In genomic region chr7:92296235-92296634, GRCh38 we compare ENCODE assay signal across 20 cellular contexts. TPM values are rescaled to one million over a fixed set of nuclear protein-coding genes. Genes with fewer than 3 reads are reported as not detected.
DNase-seq lines count a peak whose midpoint lies in the region; ATAC-seq and TF ChIP-seq lines count a peak whose summit lies in the region.
"Had no signal": no experiment of that assay in that cellular context is flagged by ENCODE, and none has a peak within 500 bp of the region (broad histone marks: within the 10 kb centered on the region; RNA-seq: fewer than 3 reads in every experiment).

No MANE protein-coding gene starts in this region.

- peaks cover 3 to 39% (median 28%) of the 10 kb centered on the region in 9 donors for H3K4me1 ChIP-seq in heart right ventricle
- H3K4me1 ChIP-seq in thoracic aorta (ENCODE audit: control insufficient read depth in 1 of 2, low read depth in 2 of 2) = peaks cover 12 to 29% of the 10 kb centered on the region in 2 donors

- POLR2A ChIA-PET in HEK293T (lab: Yijun Ruan, JAX) = interaction anchor here (0.6 to 2.3 kb wide), 2 partner anchors 49 to 51 kb away, joined by 4 to 5 read pairs; partner anchors contain the start of genes ANKIB1 and KRIT1
- POLR2A ChIA-PET in activated CD8-positive, alpha-beta T cell treated with anti-CD3 and anti-CD28 coated beads, Interleukin-2, amount 10 ng/mL, durations not matched to agents 7 days and 5 days (lab: Charles Lee) = interaction anchor here (1.2 kb wide), 1 partner anchor 51 kb away, joined by 4 read pairs; the partner anchor contains the start of genes ANKIB1 and KRIT1

- ATAC-seq in heart right ventricle (no peak), thoracic aorta (ENCODE audit: insufficient number of reproducible peaks, low FRiP score, low read depth) (no peak), HG02763 (IDR thresholded peaks at IDR 0.05; ENCODE audit: unreplicated experiment) (no peak)
- no peak for ATAC-seq in activated CD8-positive, alpha-beta T cell treated with anti-CD3 and anti-CD28 coated beads, Interleukin-2, amount 10 ng/mL, durations not matched to agents 7 days and 5 days
- ATAC-seq: Right ventricle myocardium inferior had no signal

- intact Hi-C loops in heart right ventricle (cut with DNase I) (no loop called here), cardiac septum (cut with DNase I) (loop anchor here (10.0 kb wide), 1 partner anchor 51 kb away; the partner anchor contains the start of genes ANKIB1 and KRIT1)

- TF ChIP-seq CTCF in heart right ventricle (IDR thresholded peaks at IDR 0.05) = no peak
- TF ChIP-seq CTCF in coronary artery (IDR thresholded peaks at IDR 0.05) = no peak
- no peak for TF ChIP-seq CTCF in thoracic aorta (IDR thresholded peaks at IDR 0.05)

- peak overlapping the region in 6 of 10 donors; percentile 11 to 70 (median 28) for H3K27ac ChIP-seq in heart right ventricle
- H3K27ac ChIP-seq in coronary artery = peak overlapping the region; percentile 20 to 59
- H3K27ac ChIP-seq in thoracic aorta = peak overlapping the region; percentile 27 to 57

- H3K27ac Mint-ChIP-seq in activated CD8-positive, alpha-beta T cell treated with anti-CD3 and anti-CD28 coated beads, Interleukin-2, amount 10 ng/mL, durations not matched to agents 7 days and 5 days = no peak overlapping the region
- H3K27ac Mint-ChIP-seq: CD4-positive, alpha-beta T cell had no signal

- WGBS in heart right ventricle, 2 donors = 82 to 86% methylated on average over 3 of the region's 3 CpGs

- no peaks in the 10 kb centered on the region for H3K27me3 ChIP-seq in heart right ventricle
- no peaks in the 10 kb centered on the region for H3K27me3 ChIP-seq in thoracic aorta (replicated peaks; ENCODE audit: insufficient read depth)
- H3K27me3 ChIP-seq: BE2C had no signal

- no peak overlapping the region for H3K4me3 ChIP-seq in heart right ventricle
- H3K4me3 ChIP-seq in coronary artery = no peak overlapping the region
- H3K4me3 ChIP-seq in thoracic aorta = peak overlapping the region; percentile 41
- H3K4me3 ChIP-seq: HAP-1 had no signal

- CTCF ChIA-PET in HEK293T (lab: Yijun Ruan, JAX) = interaction anchor here (0.6 to 1.5 kb wide), 4 partner anchors 55 to 180 kb away, joined by 3 to 6 read pairs (median 4); no protein-coding TSS in a partner anchor
- CTCF ChIA-PET in activated CD8-positive, alpha-beta T cell treated with anti-CD3 and anti-CD28 coated beads, Interleukin-2, amount 10 ng/mL, durations not matched to agents 7 days and 5 days (lab: Charles Lee) = interaction anchor here (0.7 kb wide), 1 partner anchor 1250 kb away, joined by 3 read pairs; no protein-coding TSS in a partner anchor

- peaks cover 10% of the 10 kb centered on the region for H3K4me1 Mint-ChIP-seq in activated CD8-positive, alpha-beta T cell treated with anti-CD3 and anti-CD28 coated beads, Interleukin-2, amount 10 ng/mL, durations not matched to agents 7 days and 5 days (ENCODE audit: low read depth)

- DNase-seq in heart right ventricle (no peak), cardiac septum (ENCODE audit: low spot score) (no peak), HEK293T (ENCODE audit: extremely low spot score) (no peak), coronary artery (ENCODE audit: low spot score) (no peak), thoracic aorta (ENCODE audit: low spot score) (no peak), putamen (ENCODE audit: low spot score) (no peak)
- DNase-seq in activated CD8-positive, alpha-beta T cell treated with anti-CD3 and anti-CD28 coated beads, Interleukin-2, amount 10 ng/mL, durations not matched to agents 7 days and 5 days = no peak
- DNase-seq: BE2C; Caco-2; CD4-positive, alpha-beta T cell; GDM1; KG1; MV-4-11; NCI-H1694 treated with DMSO at 0.1 percent for 48 hours; NCI-H510A; NCI-H748 treated with DMSO at 0.1 percent for 48 hours; NK-92 treated with Interleukin-12 subunit alpha and Interleukin-12 subunit beta, amount 100 ng/mL, for 24 hours had no signal

- H3K36me3 ChIP-seq in heart right ventricle = peaks cover 0 to 19% (median 3%) of the 10 kb centered on the region in 9 donors
- no peaks in the 10 kb centered on the region for H3K36me3 ChIP-seq in thoracic aorta

- no peaks in the 10 kb centered on the region for H3K27me3 Mint-ChIP-seq in activated CD8-positive, alpha-beta T cell treated with anti-CD3 and anti-CD28 coated beads, Interleukin-2, amount 10 ng/mL, durations not matched to agents 7 days and 5 days (ENCODE audit: low read depth)
- H3K27me3 Mint-ChIP-seq: CD4-positive, alpha-beta T cell had no signal

- H3K4me3 Mint-ChIP-seq in activated CD8-positive, alpha-beta T cell treated with anti-CD3 and anti-CD28 coated beads, Interleukin-2, amount 10 ng/mL, durations not matched to agents 7 days and 5 days = no peak overlapping the region
- H3K4me3 Mint-ChIP-seq: CD4-positive, alpha-beta T cell had no signal

- H3K9me3 Mint-ChIP-seq in activated CD8-positive, alpha-beta T cell treated with anti-CD3 and anti-CD28 coated beads, Interleukin-2, amount 10 ng/mL, durations not matched to agents 7 days and 5 days (ENCODE audit: insufficient read depth) = no peaks in the 10 kb centered on the region
- H3K9me3 Mint-ChIP-seq: CD4-positive, alpha-beta T cell had no signal

- H3K9me3 ChIP-seq in heart right ventricle (no peaks in the 10 kb centered on the region), thoracic aorta (no peaks in the 10 kb centered on the region)
- H3K9me3 ChIP-seq: BE2C, Caco-2, HAP-1 had no signal

- peaks cover 21% of the 10 kb centered on the region for H3K36me3 Mint-ChIP-seq in activated CD8-positive, alpha-beta T cell treated with anti-CD3 and anti-CD28 coated beads, Interleukin-2, amount 10 ng/mL, durations not matched to agents 7 days and 5 days (ENCODE audit: low read depth)

TF ChIP-seq in HEK293T, 16 proteins besides CTCF, POLR2A, EP300 and RAD21:
- TF ChIP-seq PKNOX1 (IDR thresholded peaks at IDR 0.05) (peak; percentile 65), ARNT (IDR thresholded peaks at IDR 0.05) (no peak)

RNA-seq across cellular contexts. Expression of gene ANKIB1, which starts 50.5 kb away (rescaled TPM):
- 10 to 100 TPM; 28.7 to 71.0 (median 45.7) TPM for total RNA-seq in heart right ventricle
- 10 to 100 TPM in 1 of 2 donors, 1 to 10 TPM in 1; 5.5 to 11.2 TPM for polyA plus RNA-seq in heart right ventricle
- 59.4 TPM for total RNA-seq in cardiac septum
- 10 to 100 TPM; 33.3 to 37.1 TPM for total RNA-seq in thoracic aorta
- 10 to 100 TPM; 55.7 to 57.1 TPM for total RNA-seq in activated CD8-positive, alpha-beta T cell treated with anti-CD3 and anti-CD28 coated beads, Interleukin-2, amount 10 ng/mL, durations not matched to agents 7 days and 5 days

RNA-seq across cellular contexts. Expression of gene KRIT1, which starts 50.5 kb away (rescaled TPM):
- total RNA-seq in heart right ventricle (10 to 100 TPM; 21.9 to 40.8 (median 32.1) TPM), cardiac septum (29.3 TPM), thoracic aorta (10 to 100 TPM; 83.1 to 98.8 TPM)
- polyA plus RNA-seq in heart right ventricle = 10 to 100 TPM; 12.0 to 18.6 TPM
- total RNA-seq in activated CD8-positive, alpha-beta T cell treated with anti-CD3 and anti-CD28 coated beads, Interleukin-2, amount 10 ng/mL, durations not matched to agents 7 days and 5 days = 10 to 100 TPM; 39.9 to 44.8 TPM
